ENCODE assay signal across 1 cellular context in the genomic region with DNA sequence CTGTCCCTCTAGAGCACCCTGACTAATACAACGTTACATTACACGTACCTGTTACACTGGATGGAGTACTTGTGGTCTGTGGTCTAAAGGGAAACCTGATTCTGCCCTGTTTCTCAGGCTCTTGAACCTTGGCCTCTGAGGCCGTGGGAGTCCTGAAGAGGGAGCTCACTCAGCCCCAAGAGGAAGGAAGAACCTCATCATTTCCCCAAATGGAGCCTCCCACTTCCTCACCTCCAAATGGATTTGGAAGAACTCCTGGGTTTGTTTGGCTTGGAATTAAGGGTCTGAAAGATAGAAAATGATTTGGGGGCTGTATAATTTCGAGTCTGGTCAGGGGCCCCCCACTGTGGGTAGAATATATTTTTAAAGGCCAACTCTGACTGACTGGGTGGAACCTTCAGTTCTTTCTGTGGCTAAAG.
A peak's percentile ranks its signal among the peaks of the same experiment; 100 is the strongest.
TF ChIP-seq lines count a peak whose summit lies in the region.

No MANE protein-coding gene starts in this region.

TF ChIP-seq in GM12878, 131 proteins besides CTCF, POLR2A, EP300 and RAD21 (continued from another document):
- TF ChIP-seq, protein P1, sequence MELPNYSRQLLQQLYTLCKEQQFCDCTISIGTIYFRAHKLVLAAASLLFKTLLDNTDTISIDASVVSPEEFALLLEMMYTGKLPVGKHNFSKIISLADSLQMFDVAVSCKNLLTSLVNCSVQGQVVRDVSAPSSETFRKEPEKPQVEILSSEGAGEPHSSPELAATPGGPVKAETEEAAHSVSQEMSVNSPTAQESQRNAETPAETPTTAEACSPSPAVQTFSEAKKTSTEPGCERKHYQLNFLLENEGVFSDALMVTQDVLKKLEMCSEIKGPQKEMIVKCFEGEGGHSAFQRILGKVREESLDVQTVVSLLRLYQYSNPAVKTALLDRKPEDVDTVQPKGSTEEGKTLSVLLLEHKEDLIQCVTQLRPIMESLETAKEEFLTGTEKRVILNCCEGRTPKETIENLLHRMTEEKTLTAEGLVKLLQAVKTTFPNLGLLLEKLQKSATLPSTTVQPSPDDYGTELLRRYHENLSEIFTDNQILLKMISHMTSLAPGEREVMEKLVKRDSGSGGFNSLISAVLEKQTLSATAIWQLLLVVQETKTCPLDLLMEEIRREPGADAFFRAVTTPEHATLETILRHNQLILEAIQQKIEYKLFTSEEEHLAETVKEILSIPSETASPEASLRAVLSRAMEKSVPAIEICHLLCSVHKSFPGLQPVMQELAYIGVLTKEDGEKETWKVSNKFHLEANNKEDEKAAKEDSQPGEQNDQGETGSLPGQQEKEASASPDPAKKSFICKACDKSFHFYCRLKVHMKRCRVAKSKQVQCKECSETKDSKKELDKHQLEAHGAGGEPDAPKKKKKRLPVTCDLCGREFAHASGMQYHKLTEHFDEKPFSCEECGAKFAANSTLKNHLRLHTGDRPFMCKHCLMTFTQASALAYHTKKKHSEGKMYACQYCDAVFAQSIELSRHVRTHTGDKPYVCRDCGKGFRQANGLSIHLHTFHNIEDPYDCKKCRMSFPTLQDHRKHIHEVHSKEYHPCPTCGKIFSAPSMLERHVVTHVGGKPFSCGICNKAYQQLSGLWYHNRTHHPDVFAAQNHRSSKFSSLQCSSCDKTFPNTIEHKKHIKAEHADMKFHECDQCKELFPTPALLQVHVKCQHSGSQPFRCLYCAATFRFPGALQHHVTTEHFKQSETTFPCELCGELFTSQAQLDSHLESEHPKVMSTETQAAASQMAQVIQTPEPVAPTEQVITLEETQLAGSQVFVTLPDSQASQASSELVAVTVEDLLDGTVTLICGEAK (IDR thresholded peaks at IDR 0.05; ENCODE audit: borderline replicate concordance), result no peak
- TF ChIP-seq SIN3A (IDR thresholded peaks at IDR 0.05; ENCODE audit: low read depth, low read length) (no peak), ETV6 (conservative IDR thresholded peaks at IDR 0.05 in 1 of 2, IDR thresholded peaks at IDR 0.05 in 1 of 2; ENCODE audit: borderline replicate concordance in 1 of 2, low read depth in 1 of 2) (peak in 1 of 2 experiments; percentile 43; a peak in 1 of 4 replicates), MTA2 (IDR thresholded peaks at IDR 0.05; ENCODE audit: low read depth) (peak; percentile 69), IKZF2 (IDR thresholded peaks at IDR 0.05) (peak; percentile 89 to 94), EED (IDR thresholded peaks at IDR 0.05; ENCODE audit: low read depth) (0 out of 2 replicates have a peak, but pooled peaks have one; percentile 24), BACH1 (IDR thresholded peaks at IDR 0.05; ENCODE audit: borderline replicate concordance) (no peak), CHD2 (IDR thresholded peaks at IDR 0.05; ENCODE audit: borderline replicate concordance, low read depth, low read length) (0 out of 2 replicates have a peak, but pooled peaks have one; percentile 19), SPI1 (IDR thresholded peaks at IDR 0.05; ENCODE audit: borderline replicate concordance, insufficient read depth, low read depth, low read length) (peak; percentile 60; the same call in 1 of the 2 replicates), STAT1 (conservative IDR thresholded peaks at IDR 0.05) (no peak), NR2C1 (IDR thresholded peaks at IDR 0.05) (peak; percentile 24; the same call in 1 of the 2 replicates), GATAD2B (conservative IDR thresholded peaks at IDR 0.05; ENCODE audit: low read depth) (peak; percentile 56; the same call in 1 of the 2 replicates), ZZZ3 (IDR thresholded peaks at IDR 0.05; ENCODE audit: control insufficient read depth, insufficient read length, low read depth) (no peak), NR2F1 (conservative IDR thresholded peaks at IDR 0.05) (peak; percentile 89), ATF7 (IDR thresholded peaks at IDR 0.05; ENCODE audit: low read depth) (peak; percentile 61), MTA3 (IDR thresholded peaks at IDR 0.05; ENCODE audit: borderline replicate concordance, low read length) (no peak), RAD51 (IDR thresholded peaks at IDR 0.05) (peak; percentile 41; the same call in 1 of the 2 replicates), ZBED1 (IDR thresholded peaks at IDR 0.05; ENCODE audit: borderline replicate concordance) (no peak), BHLHE40 (IDR thresholded peaks at IDR 0.05; ENCODE audit: borderline replicate concordance in 1 of 2, low read depth in 2 of 2, low read length in 1 of 2) (peak in 1 of 2 experiments; percentile 14; a peak in 1 of 4 replicates), RFX5 (IDR thresholded peaks at IDR 0.05; ENCODE audit: low read depth, low read length) (no peak)
- TF ChIP-seq, protein P2, sequence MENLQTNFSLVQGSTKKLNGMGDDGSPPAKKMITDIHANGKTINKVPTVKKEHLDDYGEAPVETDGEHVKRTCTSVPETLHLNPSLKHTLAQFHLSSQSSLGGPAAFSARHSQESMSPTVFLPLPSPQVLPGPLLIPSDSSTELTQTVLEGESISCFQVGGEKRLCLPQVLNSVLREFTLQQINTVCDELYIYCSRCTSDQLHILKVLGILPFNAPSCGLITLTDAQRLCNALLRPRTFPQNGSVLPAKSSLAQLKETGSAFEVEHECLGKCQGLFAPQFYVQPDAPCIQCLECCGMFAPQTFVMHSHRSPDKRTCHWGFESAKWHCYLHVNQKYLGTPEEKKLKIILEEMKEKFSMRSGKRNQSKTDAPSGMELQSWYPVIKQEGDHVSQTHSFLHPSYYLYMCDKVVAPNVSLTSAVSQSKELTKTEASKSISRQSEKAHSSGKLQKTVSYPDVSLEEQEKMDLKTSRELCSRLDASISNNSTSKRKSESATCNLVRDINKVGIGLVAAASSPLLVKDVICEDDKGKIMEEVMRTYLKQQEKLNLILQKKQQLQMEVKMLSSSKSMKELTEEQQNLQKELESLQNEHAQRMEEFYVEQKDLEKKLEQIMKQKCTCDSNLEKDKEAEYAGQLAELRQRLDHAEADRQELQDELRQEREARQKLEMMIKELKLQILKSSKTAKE (IDR thresholded peaks at IDR 0.05; ENCODE audit: low read depth, poor library complexity, severe bottlenecking), result no peak
- TF ChIP-seq, protein P3, sequence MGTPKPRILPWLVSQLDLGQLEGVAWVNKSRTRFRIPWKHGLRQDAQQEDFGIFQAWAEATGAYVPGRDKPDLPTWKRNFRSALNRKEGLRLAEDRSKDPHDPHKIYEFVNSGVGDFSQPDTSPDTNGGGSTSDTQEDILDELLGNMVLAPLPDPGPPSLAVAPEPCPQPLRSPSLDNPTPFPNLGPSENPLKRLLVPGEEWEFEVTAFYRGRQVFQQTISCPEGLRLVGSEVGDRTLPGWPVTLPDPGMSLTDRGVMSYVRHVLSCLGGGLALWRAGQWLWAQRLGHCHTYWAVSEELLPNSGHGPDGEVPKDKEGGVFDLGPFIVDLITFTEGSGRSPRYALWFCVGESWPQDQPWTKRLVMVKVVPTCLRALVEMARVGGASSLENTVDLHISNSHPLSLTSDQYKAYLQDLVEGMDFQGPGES (IDR thresholded peaks at IDR 0.05), result no peak
- TF ChIP-seq, protein P4, sequence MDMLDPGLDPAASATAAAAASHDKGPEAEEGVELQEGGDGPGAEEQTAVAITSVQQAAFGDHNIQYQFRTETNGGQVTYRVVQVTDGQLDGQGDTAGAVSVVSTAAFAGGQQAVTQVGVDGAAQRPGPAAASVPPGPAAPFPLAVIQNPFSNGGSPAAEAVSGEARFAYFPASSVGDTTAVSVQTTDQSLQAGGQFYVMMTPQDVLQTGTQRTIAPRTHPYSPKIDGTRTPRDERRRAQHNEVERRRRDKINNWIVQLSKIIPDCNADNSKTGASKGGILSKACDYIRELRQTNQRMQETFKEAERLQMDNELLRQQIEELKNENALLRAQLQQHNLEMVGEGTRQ (IDR thresholded peaks at IDR 0.05; ENCODE audit: borderline replicate concordance, low read depth, low read length), result no peak
- TF ChIP-seq, protein P5, sequence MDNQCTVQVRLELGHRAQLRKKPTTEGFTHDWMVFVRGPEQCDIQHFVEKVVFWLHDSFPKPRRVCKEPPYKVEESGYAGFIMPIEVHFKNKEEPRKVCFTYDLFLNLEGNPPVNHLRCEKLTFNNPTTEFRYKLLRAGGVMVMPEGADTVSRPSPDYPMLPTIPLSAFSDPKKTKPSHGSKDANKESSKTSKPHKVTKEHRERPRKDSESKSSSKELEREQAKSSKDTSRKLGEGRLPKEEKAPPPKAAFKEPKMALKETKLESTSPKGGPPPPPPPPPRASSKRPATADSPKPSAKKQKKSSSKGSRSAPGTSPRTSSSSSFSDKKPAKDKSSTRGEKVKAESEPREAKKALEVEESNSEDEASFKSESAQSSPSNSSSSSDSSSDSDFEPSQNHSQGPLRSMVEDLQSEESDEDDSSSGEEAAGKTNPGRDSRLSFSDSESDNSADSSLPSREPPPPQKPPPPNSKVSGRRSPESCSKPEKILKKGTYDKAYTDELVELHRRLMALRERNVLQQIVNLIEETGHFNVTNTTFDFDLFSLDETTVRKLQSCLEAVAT (IDR thresholded peaks at IDR 0.05), result peak; percentile 82
- TF ChIP-seq, protein P6, sequence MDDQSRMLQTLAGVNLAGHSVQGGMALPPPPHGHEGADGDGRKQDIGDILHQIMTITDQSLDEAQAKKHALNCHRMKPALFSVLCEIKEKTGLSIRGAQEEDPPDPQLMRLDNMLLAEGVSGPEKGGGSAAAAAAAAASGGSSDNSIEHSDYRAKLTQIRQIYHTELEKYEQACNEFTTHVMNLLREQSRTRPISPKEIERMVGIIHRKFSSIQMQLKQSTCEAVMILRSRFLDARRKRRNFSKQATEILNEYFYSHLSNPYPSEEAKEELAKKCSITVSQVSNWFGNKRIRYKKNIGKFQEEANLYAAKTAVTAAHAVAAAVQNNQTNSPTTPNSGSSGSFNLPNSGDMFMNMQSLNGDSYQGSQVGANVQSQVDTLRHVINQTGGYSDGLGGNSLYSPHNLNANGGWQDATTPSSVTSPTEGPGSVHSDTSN (IDR thresholded peaks at IDR 0.05; ENCODE audit: insufficient replicate concordance, low read depth, low read length), result no peak
- TF ChIP-seq, protein P7, sequence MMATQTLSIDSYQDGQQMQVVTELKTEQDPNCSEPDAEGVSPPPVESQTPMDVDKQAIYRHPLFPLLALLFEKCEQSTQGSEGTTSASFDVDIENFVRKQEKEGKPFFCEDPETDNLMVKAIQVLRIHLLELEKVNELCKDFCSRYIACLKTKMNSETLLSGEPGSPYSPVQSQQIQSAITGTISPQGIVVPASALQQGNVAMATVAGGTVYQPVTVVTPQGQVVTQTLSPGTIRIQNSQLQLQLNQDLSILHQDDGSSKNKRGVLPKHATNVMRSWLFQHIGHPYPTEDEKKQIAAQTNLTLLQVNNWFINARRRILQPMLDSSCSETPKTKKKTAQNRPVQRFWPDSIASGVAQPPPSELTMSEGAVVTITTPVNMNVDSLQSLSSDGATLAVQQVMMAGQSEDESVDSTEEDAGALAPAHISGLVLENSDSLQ (IDR thresholded peaks at IDR 0.05), result no peak
- TF ChIP-seq, protein P8, sequence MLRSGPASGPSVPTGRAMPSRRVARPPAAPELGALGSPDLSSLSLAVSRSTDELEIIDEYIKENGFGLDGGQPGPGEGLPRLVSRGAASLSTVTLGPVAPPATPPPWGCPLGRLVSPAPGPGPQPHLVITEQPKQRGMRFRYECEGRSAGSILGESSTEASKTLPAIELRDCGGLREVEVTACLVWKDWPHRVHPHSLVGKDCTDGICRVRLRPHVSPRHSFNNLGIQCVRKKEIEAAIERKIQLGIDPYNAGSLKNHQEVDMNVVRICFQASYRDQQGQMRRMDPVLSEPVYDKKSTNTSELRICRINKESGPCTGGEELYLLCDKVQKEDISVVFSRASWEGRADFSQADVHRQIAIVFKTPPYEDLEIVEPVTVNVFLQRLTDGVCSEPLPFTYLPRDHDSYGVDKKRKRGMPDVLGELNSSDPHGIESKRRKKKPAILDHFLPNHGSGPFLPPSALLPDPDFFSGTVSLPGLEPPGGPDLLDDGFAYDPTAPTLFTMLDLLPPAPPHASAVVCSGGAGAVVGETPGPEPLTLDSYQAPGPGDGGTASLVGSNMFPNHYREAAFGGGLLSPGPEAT (IDR thresholded peaks at IDR 0.05; ENCODE audit: low read depth), result peak; percentile 71
